ENCODE assay signal across 8 cellular contexts in the genomic region with DNA sequence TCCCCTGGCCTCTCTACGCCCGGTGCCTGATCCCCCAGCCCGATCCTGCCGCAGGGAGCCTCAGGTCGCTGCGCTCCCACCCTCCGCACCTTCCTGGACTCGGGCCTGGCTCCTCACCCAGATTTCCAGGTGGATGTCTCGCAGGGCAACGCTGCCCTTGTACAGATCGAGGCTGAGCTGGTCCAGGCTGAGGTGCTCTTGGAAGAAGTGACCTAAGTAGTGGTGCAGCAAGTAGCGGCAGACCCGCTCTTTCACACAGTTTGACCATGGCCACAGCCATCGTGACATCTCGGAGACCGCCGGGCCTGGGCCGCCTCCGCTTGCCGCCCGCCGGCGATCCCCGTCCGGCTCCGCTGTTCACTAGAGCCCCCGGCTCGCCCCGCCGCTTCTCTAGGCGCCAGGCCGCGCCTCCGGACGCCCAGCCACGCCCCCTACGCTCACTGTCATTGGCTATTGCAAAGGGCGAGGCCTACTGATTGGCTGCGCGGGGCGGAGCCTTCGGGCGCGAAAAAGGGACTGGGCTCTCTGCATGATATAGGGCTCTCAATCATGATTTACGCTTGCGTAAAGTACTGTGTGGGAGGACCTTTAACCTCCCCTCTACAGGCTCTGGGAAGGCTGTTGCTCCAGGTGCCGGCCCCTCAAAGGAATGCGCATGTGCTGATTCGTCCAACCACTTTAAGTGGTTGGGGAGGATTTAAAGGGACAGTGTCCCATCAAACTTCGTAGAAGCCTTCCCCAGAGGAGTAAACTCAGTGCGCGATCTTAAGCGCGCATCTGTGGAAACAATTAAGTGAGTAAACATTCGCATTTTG. TPM values are rescaled to one million over a fixed set of nuclear protein-coding genes. Genes with fewer than 3 reads are reported as not detected.
A peak's percentile ranks its signal among the peaks of the same experiment; 100 is the strongest.
DNase-seq lines count a peak whose midpoint lies in the region; ATAC-seq and TF ChIP-seq lines count a peak whose summit lies in the region.

TSS of gene ATG2A (minus strand) at position 362 of the 815 bp plus-strand sequence. CDS start at position 288, 74 bp downstream.

- peak within 1 kb of the TSS; percentile 96 for H3K27ac Mint-ChIP-seq in GM23338
- H3K27ac Mint-ChIP-seq in naive B cell, result peak within 1 kb of the TSS; percentile 77 to 97 (median 89)
- H3K27ac Mint-ChIP-seq in stimulated activated memory B cell treated with anti-CD40 and anti-IgM and Interleukin-4, amounts not matched to agents 10 μg/mL and 1 μg/mL and 100 μg/mL, for 72 hours, result peak within 1 kb of the TSS; percentile 93

- H2AFZ ChIP-seq in GM23338, result peak within 1 kb of the TSS; percentile 1; the same call in 1 of the 2 replicates

- H3K4me1 ChIP-seq in DOHH2 (ENCODE audit: control insufficient read depth, low read length) (peaks cover 37% of the 10 kb centered on the region), GM23338 (ENCODE audit: insufficient read depth) (peaks cover 8% of the 10 kb centered on the region)

- no peaks in the 10 kb centered on the region for H3K36me3 Mint-ChIP-seq in GM23338 (ENCODE audit: low read depth)
- H3K36me3 Mint-ChIP-seq in naive B cell, result peaks cover 0 to 9% of the 10 kb centered on the region in 2 donors
- peaks cover 8% of the 10 kb centered on the region for H3K36me3 Mint-ChIP-seq in stimulated activated memory B cell treated with anti-CD40 and anti-IgM and Interleukin-4, amounts not matched to agents 10 μg/mL and 1 μg/mL and 100 μg/mL, for 72 hours

- H3K9me3 ChIP-seq in DOHH2 (ENCODE audit: control insufficient read depth, insufficient read depth, low read length), result no peaks in the 10 kb centered on the region

- TF ChIP-seq CTCF in DOHH2 (IDR thresholded peaks at IDR 0.05; ENCODE audit: low read depth, low read length, poor library complexity, severe bottlenecking) (no peak), GM23338 (conservative IDR thresholded peaks at IDR 0.05; ENCODE audit: low read depth in 2 of 2) (no peak)

- H3K4me3 ChIP-seq in DOHH2 (ENCODE audit: low read length), result peak within 1 kb of the TSS; percentile 85
- H3K4me3 ChIP-seq in GM23338, result peak within 1 kb of the TSS; percentile 70

- H3K27me3 Mint-ChIP-seq in GM23338 (ENCODE audit: insufficient read depth, low read depth, poor library complexity) (peaks cover 7% of the 10 kb centered on the region), naive B cell (no peaks in the 10 kb centered on the region)
- H3K27me3 Mint-ChIP-seq in stimulated activated memory B cell treated with anti-CD40 and anti-IgM and Interleukin-4, amounts not matched to agents 10 μg/mL and 1 μg/mL and 100 μg/mL, for 72 hours, result no peaks in the 10 kb centered on the region

- H4K20me1 ChIP-seq in DOHH2 (ENCODE audit: control insufficient read depth, insufficient read depth, low read depth, low read length), result no peaks in the 10 kb centered on the region
- H4K20me1 ChIP-seq in GM23338 (replicated peaks; ENCODE audit: insufficient read depth), result no peaks in the 10 kb centered on the region

- H3F3A ChIP-seq in DOHH2 (ENCODE audit: control insufficient read depth, insufficient read depth) (peaks cover 3% of the 10 kb centered on the region), GM23338 (replicated peaks; ENCODE audit: low read depth) (no peaks in the 10 kb centered on the region)

- ATAC-seq in GM23338 (peak; percentile 95), naive B cell (ENCODE audit: low read depth in 2 of 2) (peak; percentile 96 to 97)
- peak; percentile 99 for ATAC-seq in stimulated activated memory B cell treated with anti-CD40 and anti-IgM and Interleukin-4, amounts not matched to agents 10 μg/mL and 1 μg/mL and 100 μg/mL, for 72 hours

- DNase-seq in GM23338 (ENCODE audit: low spot score) (peak; percentile 99), LHCN-M2 (ENCODE audit: low read depth) (peak; percentile 99), RPMI8226 (peak; percentile 100), fibroblast of gingiva (ENCODE audit: low read depth) (peak; percentile 99), naive B cell (peak; percentile 98)
- peak; percentile 98 for DNase-seq in activated T-helper 1 cell treated with anti-CD3 and anti-CD28 coated beads, Interleukin-2, amount 50 U/mL, for 16 hours (ENCODE audit: low read depth in 1 of 2, low spot score in 1 of 2)

- H3K4me1 Mint-ChIP-seq in GM23338 (peaks cover 17% of the 10 kb centered on the region), naive B cell (peaks cover 27 to 31% (median 30%) of the 10 kb centered on the region in 3 donors)
- peaks cover 35% of the 10 kb centered on the region for H3K4me1 Mint-ChIP-seq in stimulated activated memory B cell treated with anti-CD40 and anti-IgM and Interleukin-4, amounts not matched to agents 10 μg/mL and 1 μg/mL and 100 μg/mL, for 72 hours

- H3K79me2 ChIP-seq in DOHH2 (ENCODE audit: control insufficient read depth, low read length) (peaks cover 21% of the 10 kb centered on the region), GM23338 (replicated peaks; ENCODE audit: insufficient read depth) (no peaks in the 10 kb centered on the region; the same call in 1 of the 2 replicates)

- no peaks in the 10 kb centered on the region for H3K9me2 ChIP-seq in DOHH2 (replicated peaks; ENCODE audit: control insufficient read depth, low read length)
- H3K9me2 ChIP-seq in GM23338 (ENCODE audit: insufficient read depth), result no peaks in the 10 kb centered on the region

- peak within 1 kb of the TSS; percentile 91 for H3K4me3 Mint-ChIP-seq in GM23338
- H3K4me3 Mint-ChIP-seq in naive B cell, result peak within 1 kb of the TSS; percentile 86 to 94 (median 89)
- H3K4me3 Mint-ChIP-seq in stimulated activated memory B cell treated with anti-CD40 and anti-IgM and Interleukin-4, amounts not matched to agents 10 μg/mL and 1 μg/mL and 100 μg/mL, for 72 hours, result peak within 1 kb of the TSS; percentile 89

- H3K36me3 ChIP-seq in DOHH2 (ENCODE audit: control insufficient read depth, low read length), result peaks cover 19% of the 10 kb centered on the region
- H3K36me3 ChIP-seq in GM23338 (ENCODE audit: insufficient read depth), result no peaks in the 10 kb centered on the region

- H3K27me3 ChIP-seq in DOHH2 (ENCODE audit: control insufficient read depth, low read length) (no peaks in the 10 kb centered on the region), GM23338 (ENCODE audit: insufficient read depth) (no peaks in the 10 kb centered on the region)

- no peaks in the 10 kb centered on the region for H3K9me3 Mint-ChIP-seq in GM23338
- H3K9me3 Mint-ChIP-seq in naive B cell, result no peaks in the 10 kb centered on the region
- H3K9me3 Mint-ChIP-seq in stimulated activated memory B cell treated with anti-CD40 and anti-IgM and Interleukin-4, amounts not matched to agents 10 μg/mL and 1 μg/mL and 100 μg/mL, for 72 hours, result no peaks in the 10 kb centered on the region

- H3K4me2 ChIP-seq in DOHH2 (ENCODE audit: low read length) (peak within 1 kb of the TSS; percentile 88), GM23338 (peak within 1 kb of the TSS; percentile 84)

- peak within 1 kb of the TSS; percentile 62 for H3K27ac ChIP-seq in DOHH2 (ENCODE audit: low read depth, low read length)
- peak within 1 kb of the TSS; percentile 6 for H3K27ac ChIP-seq in GM23338 (ENCODE audit: low read depth)

TF ChIP-seq in GM23338, 12 proteins besides CTCF, POLR2A, EP300 and RAD21 (continues in another document):
- TF ChIP-seq STAT1 (IDR thresholded peaks at IDR 0.05; ENCODE audit: unreplicated experiment), result no peak
- no peak for TF ChIP-seq ZNF114 (CRISPR knock-in tag; IDR thresholded peaks at IDR 0.05)
- no peak for TF ChIP-seq EZH2 (IDR thresholded peaks at IDR 0.05; ENCODE audit: low read depth, unreplicated experiment)
- no peak for TF ChIP-seq JUNB (IDR thresholded peaks at IDR 0.05; ENCODE audit: unreplicated experiment)
- peak; percentile 76 for TF ChIP-seq POLR2AphosphoS5 (IDR thresholded peaks at IDR 0.05; ENCODE audit: low read depth)
- no peak for TF ChIP-seq CREB1 (CRISPR knock-in tag; IDR thresholded peaks at IDR 0.05; ENCODE audit: low read depth)

RNA-seq across cellular contexts. Expression of gene ATG2A, which starts in this region (rescaled TPM):
- 26.2 and 31.7 TPM in 2 replicates for total RNA-seq in GM23338 (2014; rRNA removed; shearing (Covaris generic))
- polyA plus RNA-seq in GM23338 (2016; fragmentation: Nextera tagmentation; extraction: Ambion mirVana) (8.7 and 9.2 TPM in 2 replicates), naive B cell (ENCODE audit: low read depth in 6 of 6) (1 to 10 TPM in 5 of 6 donors, not detected in 1; 2.8 to 5.0 (median 3.4) TPM)
- total RNA-seq in LHCN-M2 (2014; rRNA removed), result 17.7 and 22.9 TPM in 2 replicates
- 12.6 TPM for polyA plus RNA-seq in LHCN-M2 (2012)

Comparison
In these comparisons a context has a peak if more than half of its experiments do, and no peak if none do; other contexts are left out.
1. Peak in every context shown above with its lines: DNase-seq, ATAC-seq, H3K4me3 ChIP-seq and H3K27ac ChIP-seq.